Comparison of ENCODE assay signal across 15 cellular contexts in the genomic region with DNA sequence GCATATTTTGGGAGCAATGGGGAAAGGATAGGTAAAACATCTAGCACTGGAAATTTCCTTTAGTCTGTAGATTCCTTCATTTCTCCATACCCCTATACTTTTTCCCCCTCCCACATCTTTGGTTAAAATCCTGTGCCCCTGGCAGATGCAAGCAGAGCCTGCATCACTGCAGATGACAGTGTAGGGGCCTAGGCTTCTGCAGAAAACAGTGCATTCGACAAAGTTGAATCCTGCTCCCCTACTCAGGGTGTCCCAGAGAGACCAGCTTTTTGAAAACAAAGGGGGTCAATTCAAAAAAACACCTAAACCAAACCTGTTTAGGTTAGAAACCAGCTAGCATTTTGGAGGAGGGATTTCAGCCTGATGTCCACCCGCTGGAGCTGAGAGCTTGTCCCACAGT. TPM values are rescaled to one million over a fixed set of nuclear protein-coding genes. Genes with fewer than 3 reads are reported as not detected.
DNase-seq lines count a peak whose midpoint lies in the region; ATAC-seq and TF ChIP-seq lines count a peak whose summit lies in the region.
"Had no signal": no experiment of that assay in that cellular context is flagged by ENCODE, and none has a peak within 500 bp of the region (broad histone marks: within the 10 kb centered on the region; RNA-seq: fewer than 3 reads in every experiment).

No MANE protein-coding gene starts in this region.

- peaks cover 25% of the 10 kb centered on the region for H3K4me1 ChIP-seq in neural progenitor cell
- peaks cover 0 to 71% (median 9%) of the 10 kb centered on the region in 4 donors for H3K4me1 ChIP-seq in tibial nerve
- no peaks in the 10 kb centered on the region for H3K4me1 ChIP-seq in upper lobe of right lung

- POLR2A ChIA-PET in RWPE1 (lab: Yijun Ruan, JAX; ENCODE audit: low non-redundant PET), result no interaction called here
- POLR2A ChIA-PET in CD4-positive, alpha-beta T cell (lab: Charles Lee), result no interaction called here

- H3K79me2 ChIP-seq in neural progenitor cell (ENCODE audit: low read depth), result no peaks in the 10 kb centered on the region

- no peaks in the 10 kb centered on the region for H3K36me3 ChIP-seq in neural progenitor cell
- H3K36me3 ChIP-seq in tibial nerve, result no peaks in the 10 kb centered on the region
- no peaks in the 10 kb centered on the region for H3K36me3 ChIP-seq in upper lobe of right lung

- H4K20me1 ChIP-seq in neural progenitor cell (ENCODE audit: low read depth), result no peaks in the 10 kb centered on the region

- no peak for TF ChIP-seq POLR2A in tibial nerve (IDR thresholded peaks at IDR 0.05)

- H3K4me3 ChIP-seq in neural progenitor cell (no peak overlapping the region), tibial nerve (no peak overlapping the region), upper lobe of right lung (no peak overlapping the region)

- no peak for TF ChIP-seq EP300 in tibial nerve (IDR thresholded peaks at IDR 0.05)

- no peak overlapping the region for H3K4me3 Mint-ChIP-seq in neural progenitor cell
- H3K4me3 Mint-ChIP-seq in CD4-positive, alpha-beta T cell, result no peak overlapping the region
- H3K4me3 Mint-ChIP-seq: activated CD4-positive, alpha-beta T cell treated with anti-CD3 and anti-CD28 coated beads, Interleukin-2, amount 10 ng/mL, durations not matched to agents 7 days and 5 days had no signal

- peaks cover 2% of the 10 kb centered on the region for H3K27me3 Mint-ChIP-seq in neural progenitor cell (ENCODE audit: insufficient read depth, low read depth)
- no peaks in the 10 kb centered on the region for H3K27me3 Mint-ChIP-seq in CD4-positive, alpha-beta T cell

- intact Hi-C loops in upper lobe of right lung (cut with DNase I), result no loop called here
- intact Hi-C loops in CD4-positive, alpha-beta T cell (cut with DNase I, micrococcal nuclease), result no loop called here

- CTCF ChIA-PET in RWPE1 (lab: Yijun Ruan, JAX), result no interaction called here
- CTCF ChIA-PET in CD4-positive, alpha-beta T cell (lab: Charles Lee), result no interaction called here

- 51 to 63% methylated on average over 2 of the region's 2 CpGs for WGBS in tibial nerve, 2 donors

- H3F3A ChIP-seq in neural progenitor cell (ENCODE audit: low read depth), result no peaks in the 10 kb centered on the region

- no peaks in the 10 kb centered on the region for H3K9me3 Mint-ChIP-seq in neural progenitor cell
- H3K9me3 Mint-ChIP-seq in CD4-positive, alpha-beta T cell, result no peaks in the 10 kb centered on the region
- H3K9me3 Mint-ChIP-seq: activated CD4-positive, alpha-beta T cell treated with anti-CD3 and anti-CD28 coated beads, Interleukin-2, amount 10 ng/mL, durations not matched to agents 7 days and 5 days had no signal

- no peak for TF ChIP-seq CTCF in RWPE1 (conservative IDR thresholded peaks at IDR 0.05; ENCODE audit: low read depth)
- no peak for TF ChIP-seq CTCF in neural progenitor cell (IDR thresholded peaks at IDR 0.05)
- no peak for TF ChIP-seq CTCF in tibial nerve (IDR thresholded peaks at IDR 0.05)
- no peak for TF ChIP-seq CTCF in upper lobe of right lung (IDR thresholded peaks at IDR 0.05)
- no peak for TF ChIP-seq CTCF in CD4-positive, alpha-beta T cell (IDR thresholded peaks at IDR 0.05)

- no peak for DNase-seq in RWPE1 (ENCODE audit: low spot score)
- DNase-seq in neural progenitor cell (ENCODE audit: low spot score), result no peak
- no peak for DNase-seq in tibial nerve (ENCODE audit: low spot score in 2 of 2)
- DNase-seq in upper lobe of right lung, result no peak
- DNase-seq in CD4-positive, alpha-beta T cell, result no peak
- no peak for DNase-seq in NCI-H2227 (lab: John Stamatoyannopoulos, UW; ENCODE audit: unreplicated experiment)
- DNase-seq: activated CD4-positive, alpha-beta T cell treated with anti-CD3 and anti-CD28 coated beads, Interleukin-2, amount 10 ng/mL, durations not matched to agents 7 days and 5 days; activated T-cell treated with anti-CD3 and anti-CD28 coated beads, Interleukin-2, amount 50 U/mL, for 1 hour; left colon; psoas muscle; SHP77 treated with DMSO at 0.1 percent for 48 hours; stimulated activated CD4-positive, alpha-beta T cell treated with anti-CD3 and anti-CD28 coated beads, Interleukin-1b, Interleukin-23, amount 100 ng/mL, for 48 hours had no signal

- H3K4me1 Mint-ChIP-seq in neural progenitor cell, result peaks cover 37% of the 10 kb centered on the region
- H3K4me1 Mint-ChIP-seq in CD4-positive, alpha-beta T cell (ENCODE audit: low read depth), result peaks cover 13% of the 10 kb centered on the region

- H3K9me3 ChIP-seq in neural progenitor cell (ENCODE audit: low read depth), result no peaks in the 10 kb centered on the region
- H3K9me3 ChIP-seq in tibial nerve, result no peaks in the 10 kb centered on the region
- H3K9me3 ChIP-seq in upper lobe of right lung, result no peaks in the 10 kb centered on the region
- H3K9me3 ChIP-seq in CD4-positive, alpha-beta T cell (ENCODE audit: control insufficient read depth, low read length), result no peaks in the 10 kb centered on the region
- H3K9me3 ChIP-seq: psoas muscle had no signal

- no peak for ATAC-seq in upper lobe of right lung
- no peak for ATAC-seq in CD4-positive, alpha-beta T cell (ENCODE audit: poor library complexity)
- ATAC-seq: HepG2, left colon had no signal

- no peaks in the 10 kb centered on the region for H3K27me3 ChIP-seq in neural progenitor cell
- H3K27me3 ChIP-seq in tibial nerve, result no peaks in the 10 kb centered on the region
- no peaks in the 10 kb centered on the region for H3K27me3 ChIP-seq in upper lobe of right lung
- no peaks in the 10 kb centered on the region for H3K27me3 ChIP-seq in CD4-positive, alpha-beta T cell (ENCODE audit: control insufficient read depth, insufficient read depth, low read length)

- H3K9ac ChIP-seq in neural progenitor cell, result no peak overlapping the region

- no peaks in the 10 kb centered on the region for H3K36me3 Mint-ChIP-seq in neural progenitor cell
- no peaks in the 10 kb centered on the region for H3K36me3 Mint-ChIP-seq in CD4-positive, alpha-beta T cell (ENCODE audit: low read depth)

- H3K27ac Mint-ChIP-seq in neural progenitor cell, result peak overlapping the region; percentile 96
- no peak overlapping the region for H3K27ac Mint-ChIP-seq in CD4-positive, alpha-beta T cell
- H3K27ac Mint-ChIP-seq: activated CD4-positive, alpha-beta T cell treated with anti-CD3 and anti-CD28 coated beads, Interleukin-2, amount 10 ng/mL, durations not matched to agents 7 days and 5 days had no signal

- H2AFZ ChIP-seq in neural progenitor cell (replicated peaks), result peak overlapping the region; percentile 99

- H3K4me2 ChIP-seq in neural progenitor cell, result peak overlapping the region; percentile 67

- peak overlapping the region; percentile 88 for H3K27ac ChIP-seq in RWPE1
- H3K27ac ChIP-seq in cingulate gyrus (ENCODE audit: low read depth, low read length), result peak overlapping the region; percentile 92
- no peak overlapping the region for H3K27ac ChIP-seq in neural progenitor cell
- H3K27ac ChIP-seq in tibial nerve, result peak overlapping the region; percentile 8 to 90 (median 87)
- no peak overlapping the region for H3K27ac ChIP-seq in upper lobe of right lung
- H3K27ac ChIP-seq in CD4-positive, alpha-beta T cell (ENCODE audit: low read depth, low read length), result no peak overlapping the region
- H3K27ac ChIP-seq: C4-2B had no signal

RNA-seq across cellular contexts. Expression of gene BLID, which starts 43.8 kb away (rescaled TPM):
- total RNA-seq in neural progenitor cell (ENCODE audit: low replicate concordance) (not detected in 2 replicates), tibial nerve (1 to 10 TPM; 1.7 to 7.0 (median 4.8) TPM), upper lobe of right lung (not detected)
- total RNA-seq in CD4-positive, alpha-beta T cell, result not detected
- total RNA-seq: activated CD4-positive, alpha-beta T cell treated with anti-CD3 and anti-CD28 coated beads, Interleukin-2, amount 10 ng/mL, durations not matched to agents 7 days and 5 days; HepG2; left colon had no signal

Comparison
In these comparisons a context has a peak if more than half of its experiments do, and no peak if none do; other contexts are left out.
1. H3K27ac ChIP-seq: peak in RWPE1 (single experiment), cingulate gyrus (single experiment) and tibial nerve (4 of 4); none in neural progenitor cell (single experiment), upper lobe of right lung (single experiment) and CD4-positive, alpha-beta T cell (single experiment).